13 cellular contexts compared by ENCODE assay signal in the genomic region with DNA sequence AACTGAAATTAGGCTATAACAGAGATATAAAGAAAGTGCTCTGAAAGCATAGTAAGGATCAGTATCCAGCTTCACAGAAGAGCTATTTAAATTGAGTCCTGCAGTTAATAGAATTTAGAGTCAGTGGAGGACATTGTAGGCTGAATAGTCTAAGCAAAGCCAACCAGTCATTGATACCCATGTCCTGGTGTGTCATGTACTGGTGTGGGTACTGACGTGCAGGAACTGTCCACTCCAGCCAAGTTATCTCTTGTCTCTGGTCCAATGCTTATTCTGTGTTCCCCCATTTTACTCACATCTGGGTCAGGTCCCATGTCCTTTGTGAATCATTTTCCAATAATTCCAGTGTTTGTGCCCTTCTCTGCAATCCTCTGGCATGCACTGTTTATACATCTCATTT.
A peak's percentile ranks its signal among the peaks of the same experiment; 100 is the strongest.
DNase-seq lines count a peak whose midpoint lies in the region; ATAC-seq, FAIRE-seq and TF ChIP-seq lines count a peak whose summit lies in the region.
"Had no signal": no experiment of that assay in that cellular context is flagged by ENCODE, and none has a peak within 500 bp of the region (broad histone marks: within the 10 kb centered on the region; RNA-seq: fewer than 3 reads in every experiment).

No MANE protein-coding gene starts in this region.

- no peaks in the 10 kb centered on the region for H3K9me1 ChIP-seq in K562 (ENCODE audit: control insufficient read depth, insufficient read depth, low read length)

- H3K27me3 ChIP-seq in GM23248 (replicated peaks; ENCODE audit: insufficient read depth) = no peaks in the 10 kb centered on the region
- no peaks in the 10 kb centered on the region for H3K27me3 ChIP-seq in K562 (ENCODE audit: control insufficient read depth in 2 of 2, insufficient read depth in 2 of 2, low read length in 2 of 2)
- H3K27me3 ChIP-seq in psoas muscle (ENCODE audit: insufficient read depth in 3 of 3, low read length in 2 of 3) = no peaks in the 10 kb centered on the region
- no peaks in the 10 kb centered on the region for H3K27me3 ChIP-seq in effector memory CD4-positive, alpha-beta T cell (replicated peaks; ENCODE audit: control insufficient read depth, insufficient read depth, low read length, poor library complexity, severe bottlenecking)

- TF ChIP-seq EP300 in K562 (IDR thresholded peaks at IDR 0.05; ENCODE audit: low read length) = no peak

- no peak for ATAC-seq in K562
- peak; percentile 85 for ATAC-seq in Right ventricle myocardium superior (ENCODE audit: poor library complexity)
- peak; percentile 81 to 96 (median 94) for ATAC-seq in psoas muscle
- ATAC-seq in HG03045 (IDR thresholded peaks at IDR 0.05; ENCODE audit: unreplicated experiment) = no peak

- H3K79me2 ChIP-seq in GM23248 (ENCODE audit: insufficient read depth) (no peaks in the 10 kb centered on the region; the same call in 1 of the 2 replicates), K562 (ENCODE audit: control insufficient read depth, insufficient read depth, low read length) (no peaks in the 10 kb centered on the region)

- no peaks in the 10 kb centered on the region for H3K9me2 ChIP-seq in GM23248 (ENCODE audit: insufficient read depth)

- no peak overlapping the region for H3K4me2 ChIP-seq in GM23248 (ENCODE audit: unreplicated experiment)
- H3K4me2 ChIP-seq in K562 (ENCODE audit: insufficient read depth, low read length) = no peak overlapping the region

- no peak overlapping the region for H3K9ac ChIP-seq in GM23248
- H3K9ac ChIP-seq in K562 (ENCODE audit: insufficient read depth in 1 of 2, low read depth in 2 of 2, low read length in 2 of 2) = no peak overlapping the region

- H3K36me3 ChIP-seq in GM23248 (ENCODE audit: low read depth) (peaks cover 53% of the 10 kb centered on the region), K562 (ENCODE audit: control insufficient read depth, insufficient read depth, low read length) (peaks cover 83% of the 10 kb centered on the region), psoas muscle (ENCODE audit: insufficient read depth in 1 of 2, low read depth in 1 of 2) (peaks cover 5 to 94% of the 10 kb centered on the region in 2 donors)
- H3K36me3 ChIP-seq in effector memory CD4-positive, alpha-beta T cell (ENCODE audit: control insufficient read depth, insufficient read depth, low read length) = peaks cover 75% of the 10 kb centered on the region
- H3K36me3 ChIP-seq: prostate gland had no signal

- peak; percentile 18 for DNase-seq in GM23248
- DNase-seq in K562 (ENCODE audit: extremely low read depth in 1 of 4, low spot score in 3 of 4) = no peak
- no peak for DNase-seq in Right ventricle myocardium superior
- DNase-seq in psoas muscle = no peak
- DNase-seq in effector memory CD4-positive, alpha-beta T cell = no peak
- DNase-seq in OCI-M1 (lab: John Stamatoyannopoulos, UW) = no peak
- no peak for DNase-seq in activated CD8-positive, alpha-beta memory T cell treated with anti-CD3 and anti-CD28 coated beads, Interleukin-2, amount 50 U/mL, for 4 hours
- DNase-seq: activated naive CD4-positive, alpha-beta T cell; H7; NCI-H2081 treated with DMSO at 0.1 percent for 48 hours; NCI-H69 had no signal

- TSS peak; percentile 10 for BruUV-seq in K562 (replicated peaks; lab: Mats Ljungman, UMichigan)

- H3K4me3 ChIP-seq in GM23248 = no peak overlapping the region
- no peak overlapping the region for H3K4me3 ChIP-seq in K562
- H3K4me3 ChIP-seq in psoas muscle = no peak overlapping the region
- no peak overlapping the region for H3K4me3 ChIP-seq in effector memory CD4-positive, alpha-beta T cell (ENCODE audit: insufficient read depth, low read depth, low read length, poor library complexity, severe bottlenecking)
- H3K4me3 ChIP-seq: prostate gland had no signal

- no peak overlapping the region for H2AFZ ChIP-seq in GM23248
- no peak overlapping the region for H2AFZ ChIP-seq in K562 (ENCODE audit: low read depth, low read length)

- H3K4me1 ChIP-seq in GM23248 (ENCODE audit: insufficient read depth) = peaks cover 23% of the 10 kb centered on the region
- H3K4me1 ChIP-seq in K562 (replicated peaks in 1 of 2; ENCODE audit: control insufficient read depth in 2 of 2, insufficient read depth in 2 of 2, low read length in 2 of 2) = no peaks in the 10 kb centered on the region
- no peaks in the 10 kb centered on the region for H3K4me1 ChIP-seq in psoas muscle
- H3K4me1 ChIP-seq in effector memory CD4-positive, alpha-beta T cell (ENCODE audit: control insufficient read depth, insufficient read depth, low read length, poor library complexity, severe bottlenecking) = no peaks in the 10 kb centered on the region
- H3K4me1 ChIP-seq: prostate gland had no signal

- intact Hi-C loops in K562 (cut with micrococcal nuclease) (no loop called here), Right ventricle myocardium superior (cut with DNase I) (loop anchor here (10.0 kb wide), 1 partner anchor 160 kb away; no protein-coding TSS in a partner anchor), psoas muscle (cut with DNase I) (no loop called here)

- H4K20me1 ChIP-seq in GM23248 (ENCODE audit: insufficient read depth) (no peaks in the 10 kb centered on the region), K562 (replicated peaks; ENCODE audit: control insufficient read depth, insufficient read depth, low read length) (no peaks in the 10 kb centered on the region)

- TF ChIP-seq POLR2A in K562 (conservative IDR thresholded peaks at IDR 0.05) = no peak

- CTCF ChIA-PET in K562 (lab: Yijun Ruan, JAX; ENCODE audit: low intra/inter-chr PET ratio) = no interaction called here

- POLR2A ChIA-PET in K562 (lab: Yijun Ruan, JAX) = interaction anchor here (0.6 to 1.1 kb wide), 3 partner anchors 8 to 119 kb away, joined by 3 read pairs; no protein-coding TSS in a partner anchor

- in situ Hi-C loops in GM23248 (cut with MboI) = no loop called here
- in situ Hi-C loops in K562 (cut with MboI) = no loop called here

- no peak overlapping the region for H3K27ac ChIP-seq in GM23248
- no peak overlapping the region for H3K27ac ChIP-seq in K562 (ENCODE audit: extremely low read depth, low read depth, low read length)
- no peak overlapping the region for H3K27ac ChIP-seq in psoas muscle
- H3K27ac ChIP-seq in effector memory CD4-positive, alpha-beta T cell (ENCODE audit: insufficient read depth, low read length, poor library complexity, severe bottlenecking) = no peak overlapping the region
- H3K27ac ChIP-seq: prostate gland had no signal

- no peak for FAIRE-seq in K562 (lab: Jason Lieb, UNC)

- H3K9me3 ChIP-seq in GM23248 (ENCODE audit: low read depth) = no peaks in the 10 kb centered on the region
- no peaks in the 10 kb centered on the region for H3K9me3 ChIP-seq in K562 (replicated peaks; ENCODE audit: control insufficient read depth, insufficient read depth, low read depth, low read length)
- H3K9me3 ChIP-seq in psoas muscle = no peaks in the 10 kb centered on the region
- no peaks in the 10 kb centered on the region for H3K9me3 ChIP-seq in effector memory CD4-positive, alpha-beta T cell (ENCODE audit: control insufficient read depth, low read length)
- H3K9me3 ChIP-seq: prostate gland had no signal

- no peak for TF ChIP-seq RAD21 in K562 (CRISPR knock-in tag; conservative IDR thresholded peaks at IDR 0.05 in 1 of 2, IDR thresholded peaks at IDR 0.05 in 1 of 2)

- TF ChIP-seq CTCF in K562 (IDR thresholded peaks at IDR 0.05 in 2 of 3, conservative IDR thresholded peaks at IDR 0.05 in 1 of 3; ENCODE audit: insufficient read depth in 2 of 3, low read depth in 1 of 3, low read length in 3 of 3) (no peak), psoas muscle (IDR thresholded peaks at IDR 0.05) (no peak)

- H3F3A ChIP-seq in GM23248 (ENCODE audit: insufficient read depth) = peaks cover 24% of the 10 kb centered on the region

- 81 to 90% methylated on average over 1 of the region's 1 CpG for WGBS in GM23248 (ENCODE audit: low coverage in 1 of 2, low lambda C conversion rate in 2 of 2, missing lambda C conversion rate in 2 of 2), 2 experiments
- 93% methylated on average over 1 of the region's 1 CpG for WGBS in K562 (ENCODE audit: insufficient coverage, low coverage, missing lambda C conversion rate)
- 29 to 48% (median 31%) methylated on average over 1 of the region's 1 CpG for WGBS in psoas muscle, 3 donors

TF ChIP-seq in K562, 482 proteins besides CTCF, POLR2A, EP300 and RAD21:
- TF ChIP-seq, protein P1, sequence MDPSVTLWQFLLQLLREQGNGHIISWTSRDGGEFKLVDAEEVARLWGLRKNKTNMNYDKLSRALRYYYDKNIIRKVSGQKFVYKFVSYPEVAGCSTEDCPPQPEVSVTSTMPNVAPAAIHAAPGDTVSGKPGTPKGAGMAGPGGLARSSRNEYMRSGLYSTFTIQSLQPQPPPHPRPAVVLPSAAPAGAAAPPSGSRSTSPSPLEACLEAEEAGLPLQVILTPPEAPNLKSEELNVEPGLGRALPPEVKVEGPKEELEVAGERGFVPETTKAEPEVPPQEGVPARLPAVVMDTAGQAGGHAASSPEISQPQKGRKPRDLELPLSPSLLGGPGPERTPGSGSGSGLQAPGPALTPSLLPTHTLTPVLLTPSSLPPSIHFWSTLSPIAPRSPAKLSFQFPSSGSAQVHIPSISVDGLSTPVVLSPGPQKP (CRISPR knock-in tag; IDR thresholded peaks at IDR 0.05) = no peak
- TF ChIP-seq, protein P2, sequence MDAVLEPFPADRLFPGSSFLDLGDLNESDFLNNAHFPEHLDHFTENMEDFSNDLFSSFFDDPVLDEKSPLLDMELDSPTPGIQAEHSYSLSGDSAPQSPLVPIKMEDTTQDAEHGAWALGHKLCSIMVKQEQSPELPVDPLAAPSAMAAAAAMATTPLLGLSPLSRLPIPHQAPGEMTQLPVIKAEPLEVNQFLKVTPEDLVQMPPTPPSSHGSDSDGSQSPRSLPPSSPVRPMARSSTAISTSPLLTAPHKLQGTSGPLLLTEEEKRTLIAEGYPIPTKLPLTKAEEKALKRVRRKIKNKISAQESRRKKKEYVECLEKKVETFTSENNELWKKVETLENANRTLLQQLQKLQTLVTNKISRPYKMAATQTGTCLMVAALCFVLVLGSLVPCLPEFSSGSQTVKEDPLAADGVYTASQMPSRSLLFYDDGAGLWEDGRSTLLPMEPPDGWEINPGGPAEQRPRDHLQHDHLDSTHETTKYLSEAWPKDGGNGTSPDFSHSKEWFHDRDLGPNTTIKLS (IDR thresholded peaks at IDR 0.05; ENCODE audit: borderline replicate concordance, low read depth) = no peak

Comparison
In these comparisons a context has a peak if more than half of its experiments do, and no peak if none do; other contexts are left out.
1. ATAC-seq: peak in Right ventricle myocardium superior (single experiment) and psoas muscle (4 of 4); none in K562 (single experiment) and HG03045 (single experiment).